24 cellular contexts compared by ENCODE assay signal in the genomic region with DNA sequence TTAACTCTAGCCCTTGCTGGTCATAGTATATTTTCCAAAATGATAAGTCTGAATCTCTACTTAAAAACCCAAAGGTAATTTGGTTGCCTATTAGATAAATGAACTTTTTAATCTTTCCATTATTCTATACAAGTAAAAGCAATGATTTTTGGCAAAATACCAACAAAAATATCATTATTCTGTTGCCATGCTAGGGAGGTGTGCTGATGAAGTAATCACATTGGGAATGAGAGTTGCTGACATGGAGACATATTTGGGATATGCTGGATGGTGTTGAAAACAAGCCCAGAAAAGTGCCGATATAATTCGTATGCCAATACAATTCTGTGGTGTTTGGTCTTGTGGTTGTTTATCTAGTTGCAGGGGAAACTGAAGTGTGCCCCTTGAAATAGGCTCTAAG.
"Had no signal": no experiment of that assay in that cellular context is flagged by ENCODE, and none has a peak within 500 bp of the region (broad histone marks: within the 10 kb centered on the region; RNA-seq: fewer than 3 reads in every experiment).

No MANE protein-coding gene starts in this region.

- H3K27me3 ChIP-seq: left lung, ovary, right atrium auricular region, suprapubic skin, tibial artery, upper lobe of right lung had no signal

- H3K4me3 ChIP-seq: left lung, lower lobe of right lung, mucosa of descending colon, ovary, right atrium auricular region, skin epidermis, suprapubic skin, thoracic aorta, tibial artery, upper lobe of right lung had no signal

- FAIRE-seq: urothelium cell line had no signal

- ATAC-seq: left colon; left lung; lower lobe of right lung; mucosa of descending colon; naive thymus-derived CD4-positive, alpha-beta T cell; natural killer cell treated with Interleukin-12 subunit alpha and Interleukin-12 subunit beta and Interleukin-15 and Interleukin-18, amount 100 ng/mL, for 72 hours; sciatic nerve; upper lobe of right lung had no signal

- H3K9me3 ChIP-seq: left lung, lower lobe of right lung, mucosa of descending colon, ovary, right atrium auricular region, suprapubic skin, thoracic aorta, tibial artery, upper lobe of right lung had no signal

- H3K27ac ChIP-seq: left lung, lower lobe of right lung, ovary, right atrium auricular region, skin epidermis, suprapubic skin, thoracic aorta, tibial artery, upper lobe of right lung had no signal

- H3K36me3 ChIP-seq: ovary had no signal

- H3K4me1 ChIP-seq: upper lobe of right lung had no signal

- DNase-seq: hippocampal formation; kidney; left colon; left lung; lower lobe of right lung; midbrain; mucosa of descending colon; naive thymus-derived CD4-positive, alpha-beta T cell; ovary; stimulated activated CD4-positive, alpha-beta T cell treated with anti-CD3 and anti-CD28 coated beads, Interleukin-12 subunit alpha, Interleukin-12 subunit beta, amount 100 ng/mL, for 4 hours; stimulated activated CD4-positive, alpha-beta T cell treated with anti-CD3 and anti-CD28 coated beads, Interleukin-15, amount 100 ng/mL, for 24 hours; stimulated activated CD4-positive, alpha-beta T cell treated with anti-CD3 and anti-CD28 coated beads, Interleukin-2, amount 100 ng/mL, for 24 hours; stimulated activated CD4-positive, alpha-beta T cell treated with anti-CD3 and anti-CD28 coated beads, Interleukin-4, amount 100 ng/mL, for 1 hour; stimulated activated naive CD4-positive, alpha-beta T cell; tibial artery; trophoblast cell; upper lobe of right lung had no signal
